ENCODE assay signal across 8 cellular contexts in the genomic region with DNA sequence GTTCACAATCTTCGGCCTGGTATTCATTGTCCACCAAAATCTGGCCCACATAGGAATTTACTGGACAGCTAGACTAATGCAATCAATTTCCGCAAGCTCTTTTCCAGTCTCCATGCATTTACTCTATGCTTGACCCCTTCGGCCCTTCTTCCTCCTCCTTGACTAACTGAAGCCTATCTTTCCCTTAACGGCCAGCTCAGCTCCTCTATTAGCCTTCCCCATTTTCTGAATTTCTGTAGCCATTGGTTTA. TPM values are rescaled to one million over a fixed set of nuclear protein-coding genes. Genes with fewer than 3 reads are reported as not detected.
DNase-seq lines count a peak whose midpoint lies in the region; ATAC-seq, FAIRE-seq and TF ChIP-seq lines count a peak whose summit lies in the region.

No MANE protein-coding gene starts in this region.

- no peaks in the 10 kb centered on the region for H3K9me3 Mint-ChIP-seq in IgD-negative memory B cell
- no peaks in the 10 kb centered on the region for H3K9me3 Mint-ChIP-seq in neural crest cell

- no peaks in the 10 kb centered on the region for H3K27me3 Mint-ChIP-seq in IgD-negative memory B cell
- H3K27me3 Mint-ChIP-seq in neural crest cell (ENCODE audit: low read depth) = no peaks in the 10 kb centered on the region

- TF ChIP-seq CTCF in D721Med (IDR thresholded peaks at IDR 0.05; ENCODE audit: insufficient read depth, missing control alignments) (no peak), coronary artery (IDR thresholded peaks at IDR 0.05) (no peak), neural crest cell (conservative IDR thresholded peaks at IDR 0.05) (no peak)

- H3K36me3 Mint-ChIP-seq in IgD-negative memory B cell (no peaks in the 10 kb centered on the region), neural crest cell (ENCODE audit: low read depth) (no peaks in the 10 kb centered on the region)

- FAIRE-seq in D721Med (lab: Jason Lieb, UNC) = peak; percentile 70

- H3K4me1 Mint-ChIP-seq in IgD-negative memory B cell (peaks cover 4 to 13% (median 9%) of the 10 kb centered on the region in 3 donors), neural crest cell (peaks cover 5% of the 10 kb centered on the region)

- DNase-seq in D721Med (ENCODE audit: insufficient read length, low spot score) (no peak), coronary artery (ENCODE audit: low spot score) (no peak), neural crest cell (ENCODE audit: low read depth, low spot score) (no peak), NCI-H128 (lab: John Stamatoyannopoulos, UW; ENCODE audit: unreplicated experiment) (no peak)
- DNase-seq in stimulated activated CD4-positive, alpha-beta T cell treated with anti-CD3 and anti-CD28 coated beads, Interleukin-2, amount 100 ng/mL, for 48 hours = no peak

- peak overlapping the region; percentile 75 for H3K4me3 ChIP-seq in coronary artery

- H3K27ac Mint-ChIP-seq in IgD-negative memory B cell = peak overlapping the region; percentile 81 to 97 (median 93)
- H3K27ac Mint-ChIP-seq in neural crest cell (ENCODE audit: unreplicated experiment) = no peak overlapping the region

- peak overlapping the region; percentile 69 to 90 for H3K27ac ChIP-seq in coronary artery

- ATAC-seq in GM19452 (IDR thresholded peaks at IDR 0.05; ENCODE audit: unreplicated experiment) = no peak
- ATAC-seq in HG02763 (IDR thresholded peaks at IDR 0.05; ENCODE audit: unreplicated experiment) = no peak

- H3K4me3 Mint-ChIP-seq in IgD-negative memory B cell (peak overlapping the region; percentile 78 to 95 (median 90)), neural crest cell (peak overlapping the region; percentile 86)

RNA-seq across cellular contexts. Expression of a gene that starts 1.2 kb away (rescaled TPM):
- 6.3 TPM for polyA plus RNA-seq in IgD-negative memory B cell
- total RNA-seq in neural crest cell = 24.7 and 28.0 TPM in 2 replicates
